ENCODE assay signal across 15 cellular contexts in genomic region chr5:43649256-43649655, GRCh38. TPM values are rescaled to one million over a fixed set of nuclear protein-coding genes. Genes with fewer than 3 reads are reported as not detected.
DNase-seq lines count a peak whose midpoint lies in the region; ATAC-seq, FAIRE-seq and TF ChIP-seq lines count a peak whose summit lies in the region.
"Had no signal": no experiment of that assay in that cellular context is flagged by ENCODE, and none has a peak within 500 bp of the region (broad histone marks: within the 10 kb centered on the region; RNA-seq: fewer than 3 reads in every experiment).

No MANE protein-coding gene starts in this region.

- peaks cover 5 to 22% of the 10 kb centered on the region in 2 donors for H3K36me3 ChIP-seq in small intestine (ENCODE audit: control insufficient read depth in 2 of 2, insufficient read depth in 2 of 2, low read length in 2 of 2)

- no peak for TF ChIP-seq CTCF in fibroblast of the aortic adventitia (IDR thresholded peaks at IDR 0.05; ENCODE audit: insufficient read depth, low read length)
- TF ChIP-seq CTCF in omental fat pad (IDR thresholded peaks at IDR 0.05) = no peak

- H3K4me1 ChIP-seq in small intestine (ENCODE audit: control insufficient read depth in 2 of 2, insufficient read depth in 1 of 2, low read depth in 1 of 2, low read length in 1 of 2) = no peaks in the 10 kb centered on the region

- no peak overlapping the region for H3K27ac ChIP-seq in small intestine (ENCODE audit: low read depth in 1 of 2, low read length in 1 of 2)

- H3K4me3 ChIP-seq in fibroblast of the aortic adventitia (ENCODE audit: low read depth, low read length) (no peak overlapping the region), small intestine (ENCODE audit: low read depth in 1 of 2, low read length in 2 of 2) (no peak overlapping the region)

- no peak for FAIRE-seq in small intestine (lab: Jason Lieb, UNC)
- FAIRE-seq: D721Med had no signal

- H3K27me3 ChIP-seq in small intestine (ENCODE audit: control insufficient read depth in 2 of 2, insufficient read depth in 2 of 2, low read length in 2 of 2) = no peaks in the 10 kb centered on the region

- peak; percentile 74 for ATAC-seq in SK-N-SH treated with all-trans-retinoic acid at 6 μM for 48 hours
- ATAC-seq in omental fat pad (ENCODE audit: low FRiP score) = peak; percentile 96
- ATAC-seq in HG02970 (IDR thresholded peaks at IDR 0.05; ENCODE audit: low FRiP score, unreplicated experiment) = no peak
- ATAC-seq: effector memory CD8-positive, alpha-beta T cell; stimulated activated memory B cell treated with anti-CD40 and anti-IgM and Interleukin-4, amounts not matched to agents 10 μg/mL and 1 μg/mL and 100 μg/mL, for 72 hours had no signal

- WGBS in small intestine, 3 donors = 68 to 77% (median 70%) methylated on average over 2 of the region's 2 CpGs

- DNase-seq in AG08396 (ENCODE audit: low spot score) (peak; percentile 48), fibroblast of the aortic adventitia (ENCODE audit: low read depth) (peak; percentile 81), omental fat pad (ENCODE audit: low spot score) (no peak), OCI-M1 (lab: John Stamatoyannopoulos, UW) (no peak), NOMO-1 treated with DMSO at 0.1 percent for 48 hours (lab: John Stamatoyannopoulos, UW; ENCODE audit: unreplicated experiment) (no peak), small intestine (no peak)
- DNase-seq: activated CD8-positive, alpha-beta memory T cell treated with anti-CD3 and anti-CD28 coated beads for 24 hours; activated gamma-delta T cell treated with Interleukin-2 at 50 U/mL for 16 hours; effector memory CD8-positive, alpha-beta T cell; NCI-H1048; retina had no signal

- no peaks in the 10 kb centered on the region for H3K9me3 ChIP-seq in small intestine (ENCODE audit: control insufficient read depth, low read depth)

TF ChIP-seq in SK-N-SH treated with all-trans-retinoic acid at 6 μM for 48 hours, 23 proteins besides CTCF, POLR2A, EP300 and RAD21:
- TF ChIP-seq PATZ1 (CRISPR knock-in tag; IDR thresholded peaks at IDR 0.05; ENCODE audit: borderline replicate concordance) = no peak
- TF ChIP-seq ZNF70 (CRISPR knock-in tag; IDR thresholded peaks at IDR 0.05) = no peak
- no peak for TF ChIP-seq BACH2 (CRISPR knock-in tag; IDR thresholded peaks at IDR 0.05; ENCODE audit: borderline replicate concordance)
- no peak for TF ChIP-seq ISL1 (CRISPR knock-in tag; IDR thresholded peaks at IDR 0.05)
- TF ChIP-seq ZFP30 (CRISPR knock-in tag; IDR thresholded peaks at IDR 0.05) = no peak
- TF ChIP-seq TSHZ2 (CRISPR knock-in tag; IDR thresholded peaks at IDR 0.05) = no peak
- no peak for TF ChIP-seq ZC3H10 (CRISPR knock-in tag; IDR thresholded peaks at IDR 0.05)
- no peak for TF ChIP-seq ZFP3 (CRISPR knock-in tag; IDR thresholded peaks at IDR 0.05)
- TF ChIP-seq TCF4 (CRISPR knock-in tag; IDR thresholded peaks at IDR 0.05; ENCODE audit: borderline replicate concordance) = no peak

RNA-seq across cellular contexts. Expression of gene NNT, which starts 46.3 kb away (rescaled TPM):
- total RNA-seq in fibroblast of the aortic adventitia (ENCODE audit: low replicate concordance) = 54.2 and 80.3 TPM in 2 replicates
- 10 to 100 TPM; 47.0 to 68.5 (median 60.8) TPM for total RNA-seq in omental fat pad
- 10 to 100 TPM in 2 of 3 donors, 1 to 10 TPM in 1; 7.4 to 28.0 (median 22.4) TPM for polyA plus RNA-seq in small intestine

Comparison
In these comparisons a context has a peak if more than half of its experiments do, and no peak if none do; other contexts are left out.
1. DNase-seq: peak in AG08396 (single experiment) and fibroblast of the aortic adventitia (single experiment); none in omental fat pad (single experiment), OCI-M1 (single experiment), NOMO-1 treated with DMSO at 0.1 percent for 48 hours (single experiment) and small intestine (single experiment).